1 cellular context compared by ENCODE assay signal in the genomic region with DNA sequence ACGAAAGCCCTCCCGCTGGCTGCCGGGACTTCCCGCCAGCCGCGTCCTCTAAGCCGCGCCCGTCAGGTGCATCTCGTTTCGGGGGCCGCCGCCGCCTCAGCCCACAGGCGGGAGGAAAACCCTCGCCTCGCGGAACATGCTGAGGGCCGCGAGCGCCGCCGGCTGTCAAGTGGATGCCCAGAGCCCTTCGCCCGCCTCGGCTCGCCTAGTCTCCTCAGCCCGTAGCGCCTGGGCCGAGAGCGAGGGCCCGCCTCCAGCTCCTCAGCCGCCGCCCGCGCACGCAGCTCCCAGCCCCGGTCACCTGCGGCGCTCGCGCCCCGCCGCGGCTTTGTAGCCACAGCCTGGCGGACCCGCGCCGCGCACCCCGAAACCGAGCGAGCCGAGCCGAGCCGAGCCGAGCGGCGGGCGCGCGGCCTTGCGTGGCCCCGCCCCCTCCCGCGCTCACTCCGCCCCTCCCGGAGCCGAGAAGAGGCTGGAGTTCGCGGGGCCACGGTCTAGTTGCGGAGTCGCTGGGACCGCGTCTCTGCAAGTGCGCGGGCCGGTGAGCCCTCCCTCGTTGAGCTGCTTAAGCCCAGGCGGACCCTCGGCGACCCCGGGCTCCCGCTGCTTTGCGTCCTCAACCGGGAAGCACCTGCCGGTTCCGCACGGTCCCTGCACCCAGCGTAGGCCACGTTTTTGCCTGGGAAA.
TF ChIP-seq lines count a peak whose summit lies in the region.

EML5 (minus strand) TSS at position 382 of the 687 bp plus-strand sequence. CDS start 450 bp downstream, outside the sequence.

TF ChIP-seq in A549, 52 proteins besides CTCF, POLR2A, EP300 and RAD21 (continued from another document):
- no peak for TF ChIP-seq REST (IDR thresholded peaks at IDR 0.05)
- no peak for TF ChIP-seq HDAC2 (IDR thresholded peaks at IDR 0.05)
- TF ChIP-seq SMC3 (IDR thresholded peaks at IDR 0.05): peak; percentile 38; the same call in 1 of the 3 replicates
TF ChIP-seq in A549: peak in this region for 5.
